Comparison of ENCODE assay signal across 14 cellular contexts in genomic region chr10:23381298-23381697, GRCh38. TPM values are rescaled to one million over a fixed set of nuclear protein-coding genes. Genes with fewer than 3 reads are reported as not detected.
"Had no signal": no experiment of that assay in that cellular context is flagged by ENCODE, and none has a peak within 500 bp of the region (broad histone marks: within the 10 kb centered on the region; RNA-seq: fewer than 3 reads in every experiment).

No MANE protein-coding gene starts in this region.

- H3K27ac ChIP-seq: body of pancreas, hepatocyte, upper lobe of right lung had no signal

- ATAC-seq: body of pancreas; effector memory CD8-positive, alpha-beta T cell; stimulated activated naive B cell treated with anti-CD40 and anti-IgM and Interleukin-4, amounts not matched to agents 10 μg/mL and 1 μg/mL and 100 μg/mL, for 72 hours; upper lobe of right lung had no signal

- DNase-seq: activated B cell treated with CpG ODN at 0.5 μM for 24 hours; activated CD4-positive, alpha-beta memory T cell treated with anti-CD3 and anti-CD28 coated beads for 36 hours; activated CD4-positive, alpha-beta T cell treated with anti-CD3 and anti-CD28 coated beads for 4 hours; body of pancreas; effector memory CD8-positive, alpha-beta T cell; foreskin fibroblast; stimulated activated naive B cell treated with anti-CD40 and anti-IgM and Interleukin-4, amounts not matched to agents 10 μg/mL and 1 μg/mL and 100 μg/mL, for 72 hours; upper lobe of right lung had no signal

- H3K9me3 ChIP-seq: body of pancreas, upper lobe of right lung had no signal

- H3K4me2 ChIP-seq: hepatocyte had no signal

- H2AFZ ChIP-seq: hepatocyte had no signal

- H3K4me1 ChIP-seq: body of pancreas, upper lobe of right lung had no signal

- H3K36me3 ChIP-seq: upper lobe of right lung had no signal

- H3K79me2 ChIP-seq: hepatocyte had no signal

- H3K27me3 ChIP-seq: hepatocyte, upper lobe of right lung had no signal

- H3K4me3 ChIP-seq: body of pancreas, hepatocyte, lung, upper lobe of right lung had no signal

RNA-seq across cellular contexts. Expression of gene C10orf67, which starts 36.7 kb away (rescaled TPM):
- total RNA-seq: activated B cell treated with CpG ODN at 0.5 μM for 24 hours; dermis microvascular lymphatic vessel endothelial cell; natural killer cell treated with Interleukin-12 subunit alpha and Interleukin-12 subunit beta and Interleukin-15 and Interleukin-18, amount 100 ng/mL, for 72 hours; osteoblast; progenitor cell of endocrine pancreas had no signal
- polyA plus RNA-seq: hepatocyte had no signal
